ENCODE assay signal across 11 cellular contexts in the genomic region with DNA sequence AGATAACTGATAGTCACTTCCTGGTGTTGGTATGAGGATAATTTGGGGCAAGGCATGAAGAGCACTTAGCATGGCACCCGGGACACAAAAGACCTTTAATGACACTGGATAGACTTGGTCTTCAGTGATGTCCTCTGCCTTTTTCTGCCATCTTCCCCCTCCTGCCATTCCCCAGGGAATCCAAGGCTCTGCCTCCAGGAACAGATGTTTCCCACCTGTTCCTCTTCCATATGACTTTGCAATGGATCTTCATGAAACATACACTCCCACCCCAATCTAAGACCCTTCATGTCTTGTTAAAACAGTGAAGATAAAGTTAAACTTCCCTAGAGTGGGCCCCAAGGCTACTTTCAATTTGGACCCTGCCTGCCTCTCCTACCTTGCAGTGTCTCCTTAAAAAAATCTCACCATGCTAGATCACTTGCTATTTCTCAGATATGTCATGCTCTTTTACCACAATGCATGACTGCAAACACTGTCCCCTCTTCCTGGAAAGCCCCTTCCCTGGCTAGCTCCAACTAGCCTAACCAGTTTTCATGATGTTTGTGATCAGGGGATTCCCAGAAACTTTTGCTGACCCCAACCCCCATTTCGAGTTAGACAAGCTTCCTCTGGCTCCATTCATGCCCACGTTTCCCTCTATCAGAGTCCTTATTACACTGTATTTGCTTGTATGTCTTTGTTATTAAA.
DNase-seq lines count a peak whose midpoint lies in the region; ATAC-seq and TF ChIP-seq lines count a peak whose summit lies in the region.
"Had no signal": no experiment of that assay in that cellular context is flagged by ENCODE, and none has a peak within 500 bp of the region (broad histone marks: within the 10 kb centered on the region; RNA-seq: fewer than 3 reads in every experiment).

No MANE protein-coding gene starts in this region.

- no peak for TF ChIP-seq CTCF in progenitor cell of endocrine pancreas (IDR thresholded peaks at IDR 0.05; ENCODE audit: unreplicated experiment)

- DNase-seq in DMS 273 (lab: John Stamatoyannopoulos, UW; ENCODE audit: unreplicated experiment) (peak; percentile 19), DMS 273 treated with DMSO at 0.1 percent for 48 hours (lab: John Stamatoyannopoulos, UW) (no peak), progenitor cell of endocrine pancreas (ENCODE audit: low spot score, unreplicated experiment) (no peak), NCI-H1694 treated with DMSO at 0.1 percent for 48 hours (lab: John Stamatoyannopoulos, UW) (no peak), RKO (ENCODE audit: low spot score) (no peak)
- DNase-seq: activated CD4-positive, alpha-beta T cell treated with anti-CD3 and anti-CD28 coated beads for 4 hours; heart left ventricle; NK-92 treated with Interleukin-12 subunit alpha and Interleukin-12 subunit beta, amount 100 ng/mL, for 24 hours had no signal

- no peaks in the 10 kb centered on the region for H3K9me3 Mint-ChIP-seq in progenitor cell of endocrine pancreas (ENCODE audit: low read depth)

- H3K36me3 Mint-ChIP-seq in progenitor cell of endocrine pancreas (ENCODE audit: insufficient read depth) = no peaks in the 10 kb centered on the region

- peaks cover 30% of the 10 kb centered on the region for H3K4me1 Mint-ChIP-seq in progenitor cell of endocrine pancreas (ENCODE audit: low read depth)

- H3K4me3 Mint-ChIP-seq in progenitor cell of endocrine pancreas (ENCODE audit: low read depth) = no peak overlapping the region

- peak overlapping the region; percentile 21 for H3K27ac Mint-ChIP-seq in progenitor cell of endocrine pancreas

- ATAC-seq in GM21619 (IDR thresholded peaks at IDR 0.05; ENCODE audit: unreplicated experiment) (peak; percentile 67), HG03575 (IDR thresholded peaks at IDR 0.05; ENCODE audit: extremely low read depth, insufficient number of reproducible peaks, low FRiP score, unreplicated experiment) (peak; percentile 84), SK-N-SH treated with all-trans-retinoic acid at 6 μM for 48 hours (no peak)
- ATAC-seq: heart left ventricle had no signal

- H3K27me3 Mint-ChIP-seq in progenitor cell of endocrine pancreas = peaks cover 29% of the 10 kb centered on the region

TF ChIP-seq in SK-N-SH treated with all-trans-retinoic acid at 6 μM for 48 hours, 23 proteins besides CTCF, POLR2A, EP300 and RAD21:
- no peak for TF ChIP-seq ESRRG (CRISPR knock-in tag; IDR thresholded peaks at IDR 0.05)
- no peak for TF ChIP-seq GLIS3 (CRISPR knock-in tag; IDR thresholded peaks at IDR 0.05)
- no peak for TF ChIP-seq PPARA (CRISPR knock-in tag; IDR thresholded peaks at IDR 0.05; ENCODE audit: borderline replicate concordance)
- TF ChIP-seq, protein P1, sequence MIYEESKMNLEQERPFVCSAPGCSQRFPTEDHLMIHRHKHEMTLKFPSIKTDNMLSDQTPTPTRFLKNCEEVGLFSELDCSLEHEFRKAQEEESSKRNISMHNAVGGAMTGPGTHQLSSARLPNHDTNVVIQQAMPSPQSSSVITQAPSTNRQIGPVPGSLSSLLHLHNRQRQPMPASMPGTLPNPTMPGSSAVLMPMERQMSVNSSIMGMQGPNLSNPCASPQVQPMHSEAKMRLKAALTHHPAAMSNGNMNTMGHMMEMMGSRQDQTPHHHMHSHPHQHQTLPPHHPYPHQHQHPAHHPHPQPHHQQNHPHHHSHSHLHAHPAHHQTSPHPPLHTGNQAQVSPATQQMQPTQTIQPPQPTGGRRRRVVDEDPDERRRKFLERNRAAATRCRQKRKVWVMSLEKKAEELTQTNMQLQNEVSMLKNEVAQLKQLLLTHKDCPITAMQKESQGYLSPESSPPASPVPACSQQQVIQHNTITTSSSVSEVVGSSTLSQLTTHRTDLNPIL (CRISPR knock-in tag; IDR thresholded peaks at IDR 0.05; ENCODE audit: low read depth) = no peak
- TF ChIP-seq, protein P2, sequence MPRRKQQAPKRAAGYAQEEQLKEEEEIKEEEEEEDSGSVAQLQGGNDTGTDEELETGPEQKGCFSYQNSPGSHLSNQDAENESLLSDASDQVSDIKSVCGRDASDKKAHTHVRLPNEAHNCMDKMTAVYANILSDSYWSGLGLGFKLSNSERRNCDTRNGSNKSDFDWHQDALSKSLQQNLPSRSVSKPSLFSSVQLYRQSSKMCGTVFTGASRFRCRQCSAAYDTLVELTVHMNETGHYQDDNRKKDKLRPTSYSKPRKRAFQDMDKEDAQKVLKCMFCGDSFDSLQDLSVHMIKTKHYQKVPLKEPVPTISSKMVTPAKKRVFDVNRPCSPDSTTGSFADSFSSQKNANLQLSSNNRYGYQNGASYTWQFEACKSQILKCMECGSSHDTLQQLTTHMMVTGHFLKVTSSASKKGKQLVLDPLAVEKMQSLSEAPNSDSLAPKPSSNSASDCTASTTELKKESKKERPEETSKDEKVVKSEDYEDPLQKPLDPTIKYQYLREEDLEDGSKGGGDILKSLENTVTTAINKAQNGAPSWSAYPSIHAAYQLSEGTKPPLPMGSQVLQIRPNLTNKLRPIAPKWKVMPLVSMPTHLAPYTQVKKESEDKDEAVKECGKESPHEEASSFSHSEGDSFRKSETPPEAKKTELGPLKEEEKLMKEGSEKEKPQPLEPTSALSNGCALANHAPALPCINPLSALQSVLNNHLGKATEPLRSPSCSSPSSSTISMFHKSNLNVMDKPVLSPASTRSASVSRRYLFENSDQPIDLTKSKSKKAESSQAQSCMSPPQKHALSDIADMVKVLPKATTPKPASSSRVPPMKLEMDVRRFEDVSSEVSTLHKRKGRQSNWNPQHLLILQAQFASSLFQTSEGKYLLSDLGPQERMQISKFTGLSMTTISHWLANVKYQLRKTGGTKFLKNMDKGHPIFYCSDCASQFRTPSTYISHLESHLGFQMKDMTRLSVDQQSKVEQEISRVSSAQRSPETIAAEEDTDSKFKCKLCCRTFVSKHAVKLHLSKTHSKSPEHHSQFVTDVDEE (CRISPR knock-in tag; IDR thresholded peaks at IDR 0.05) = no peak
- no peak for TF ChIP-seq RARB (CRISPR knock-in tag; IDR thresholded peaks at IDR 0.05)
- TF ChIP-seq, protein P3, sequence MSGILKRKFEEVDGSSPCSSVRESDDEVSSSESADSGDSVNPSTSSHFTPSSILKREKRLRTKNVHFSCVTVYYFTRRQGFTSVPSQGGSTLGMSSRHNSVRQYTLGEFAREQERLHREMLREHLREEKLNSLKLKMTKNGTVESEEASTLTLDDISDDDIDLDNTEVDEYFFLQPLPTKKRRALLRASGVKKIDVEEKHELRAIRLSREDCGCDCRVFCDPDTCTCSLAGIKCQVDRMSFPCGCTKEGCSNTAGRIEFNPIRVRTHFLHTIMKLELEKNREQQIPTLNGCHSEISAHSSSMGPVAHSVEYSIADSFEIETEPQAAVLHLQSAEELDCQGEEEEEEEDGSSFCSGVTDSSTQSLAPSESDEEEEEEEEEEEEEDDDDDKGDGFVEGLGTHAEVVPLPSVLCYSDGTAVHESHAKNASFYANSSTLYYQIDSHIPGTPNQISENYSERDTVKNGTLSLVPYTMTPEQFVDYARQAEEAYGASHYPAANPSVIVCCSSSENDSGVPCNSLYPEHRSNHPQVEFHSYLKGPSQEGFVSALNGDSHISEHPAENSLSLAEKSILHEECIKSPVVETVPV (CRISPR knock-in tag; IDR thresholded peaks at IDR 0.05) = no peak
- TF ChIP-seq ZNF8 (CRISPR knock-in tag; IDR thresholded peaks at IDR 0.05) = no peak
- TF ChIP-seq ARNTL (CRISPR knock-in tag; IDR thresholded peaks at IDR 0.05; ENCODE audit: borderline replicate concordance, low read depth) = no peak
- TF ChIP-seq ZFP3 (CRISPR knock-in tag; IDR thresholded peaks at IDR 0.05) = no peak
- no peak for TF ChIP-seq TCF4 (CRISPR knock-in tag; IDR thresholded peaks at IDR 0.05; ENCODE audit: borderline replicate concordance)
